In the genomic region with DNA sequence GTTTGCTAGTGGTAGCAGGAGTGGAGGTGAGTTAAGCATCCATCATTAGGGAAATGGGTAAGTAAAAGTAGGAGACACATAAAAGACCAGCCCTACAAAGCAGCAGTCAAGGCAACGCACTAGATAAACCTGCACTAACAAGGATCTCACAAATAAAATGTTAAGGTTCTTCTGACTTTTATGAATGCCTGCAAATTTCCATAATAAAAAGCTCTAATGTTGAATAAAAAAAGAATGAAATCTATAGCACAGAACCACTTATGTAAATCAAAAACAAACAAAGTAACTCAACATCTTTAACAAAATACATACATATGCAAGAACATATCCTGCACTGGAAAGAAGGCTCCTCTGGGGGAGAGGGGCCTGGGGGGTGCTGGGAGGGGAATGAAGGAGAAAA, we compare ENCODE assay signal across 18 cellular contexts. TPM values are rescaled to one million over a fixed set of nuclear protein-coding genes. Genes with fewer than 3 reads are reported as not detected.
A peak's percentile ranks its signal among the peaks of the same experiment; 100 is the strongest.
DNase-seq lines count a peak whose midpoint lies in the region; ATAC-seq, FAIRE-seq and TF ChIP-seq lines count a peak whose summit lies in the region.
"Had no signal": no experiment of that assay in that cellular context is flagged by ENCODE, and none has a peak within 500 bp of the region (broad histone marks: within the 10 kb centered on the region; RNA-seq: fewer than 3 reads in every experiment).

No MANE protein-coding gene starts in this region.

- no peak for FAIRE-seq in keratinocyte (lab: Jason Lieb, UNC)
- FAIRE-seq in RCC 7860 (lab: Jason Lieb, UNC): no peak

- H3K9me3 ChIP-seq in BLaER1 treated with 17β-estradiol and CSF1 and Interleukin-3, amounts not matched to agents 10 nM and 100 nM (replicated peaks in 1 of 11): no peaks in the 10 kb centered on the region
- H3K9me3 ChIP-seq in H9 (ENCODE audit: control insufficient read depth, low read depth, low read length) (no peaks in the 10 kb centered on the region), keratinocyte (ENCODE audit: control insufficient read depth, low read depth, low read length) (no peaks in the 10 kb centered on the region)
- H3K9me3 ChIP-seq: heart right ventricle had no signal

- TF ChIP-seq CTCF in H9 (conservative IDR thresholded peaks at IDR 0.05) (no peak), keratinocyte (optimal IDR thresholded peaks at IDR 0.05 in 1 of 3, IDR thresholded peaks at IDR 0.05 in 1 of 3, conservative IDR thresholded peaks at IDR 0.05 in 1 of 3; ENCODE audit: extremely low read depth in 1 of 3, insufficient read depth in 2 of 3, low read length in 3 of 3) (no peak)

- no peak overlapping the region for H3K14ac ChIP-seq in H9 (ENCODE audit: insufficient read depth, low read length)

- peaks cover 4% of the 10 kb centered on the region for H3K9me1 ChIP-seq in keratinocyte (ENCODE audit: control insufficient read depth, extremely low read depth, insufficient read depth, low read length)

- H3K79me1 ChIP-seq in H9 (ENCODE audit: insufficient read depth, low read depth, low read length, poor library complexity, severe bottlenecking): no peaks in the 10 kb centered on the region

- no peaks in the 10 kb centered on the region for H3K9me3 Mint-ChIP-seq in H9
- H3K9me3 Mint-ChIP-seq: T-helper 1 cell treated with Interleukin-12 subunit alpha and Interleukin-12 subunit beta and Interleukin-4 antibody, amounts not matched to agents 30 μg/mL and 1 μg/mL, for 36 hours had no signal

- no peaks in the 10 kb centered on the region for H3K36me3 ChIP-seq in BLaER1 treated with 17β-estradiol and CSF1 and Interleukin-3, amounts not matched to agents 10 nM and 100 nM
- H3K36me3 ChIP-seq in keratinocyte (ENCODE audit: control insufficient read depth in 2 of 2, extremely low read depth in 1 of 2, insufficient read depth in 2 of 2, low read length in 2 of 2): no peaks in the 10 kb centered on the region
- H3K36me3 ChIP-seq: heart right ventricle had no signal

- no peak overlapping the region for H3K4ac ChIP-seq in H9 (ENCODE audit: low read depth, low read length)

- no peak overlapping the region for H2BK15ac ChIP-seq in H9 (ENCODE audit: low read depth, low read length)

- H3K4me1 Mint-ChIP-seq in H9: peaks cover 63 to 75% of the 10 kb centered on the region in 2 experiments

- DNase-seq in H9 (no peak), keratinocyte (ENCODE audit: low read depth, low spot score) (no peak), glomerular visceral epithelial cell (ENCODE audit: extremely low spot score) (no peak), RCC 7860 (ENCODE audit: low spot score) (no peak)
- DNase-seq: activated CD4-positive, CD25-positive, alpha-beta regulatory T cell; GF-D8; heart right ventricle; KBM-7; NCI-H1092; NCI-H2107; NCI-H524; SHP77 treated with DMSO at 0.1 percent for 48 hours had no signal

- no peak overlapping the region for H2BK12ac ChIP-seq in H9 (ENCODE audit: insufficient read length, low read depth, low read length)

- H3K4me3 Mint-ChIP-seq in H9: peak overlapping the region; percentile 35 to 69
- H3K4me3 Mint-ChIP-seq: T-helper 1 cell treated with Interleukin-12 subunit alpha and Interleukin-12 subunit beta and Interleukin-4 antibody, amounts not matched to agents 30 μg/mL and 1 μg/mL, for 36 hours had no signal

- no peak overlapping the region for H4K8ac ChIP-seq in H9 (replicated peaks; ENCODE audit: insufficient read length, low read depth, low read length)

- H3K27me3 Mint-ChIP-seq in H9 (ENCODE audit: low read depth): peaks cover 2% of the 10 kb centered on the region

- H3K27ac ChIP-seq in BLaER1 treated with 17β-estradiol and CSF1 and Interleukin-3, amounts not matched to agents 10 nM and 100 nM: no peak overlapping the region
- H3K27ac ChIP-seq in H9 (ENCODE audit: insufficient read length, low read depth, low read length) (peak overlapping the region; percentile 71), angular gyrus (ENCODE audit: low read depth, low read length) (peak overlapping the region; percentile 8), keratinocyte (ENCODE audit: control insufficient read depth, insufficient read depth, low read length) (peak overlapping the region; percentile 47)
- H3K27ac ChIP-seq: heart right ventricle had no signal

- no peak overlapping the region for H3K18ac ChIP-seq in H9 (ENCODE audit: insufficient read length, low read depth, low read length)

- ATAC-seq in GM19023 (IDR thresholded peaks at IDR 0.05; ENCODE audit: unreplicated experiment) (no peak), HG03159 (IDR thresholded peaks at IDR 0.05; ENCODE audit: unreplicated experiment) (no peak)
- ATAC-seq: heart right ventricle, sciatic nerve had no signal

- no peak overlapping the region for H3K23ac ChIP-seq in H9 (ENCODE audit: insufficient read length, low read depth, low read length)

- H2BK20ac ChIP-seq in H9 (ENCODE audit: low read depth, low read length, poor library complexity, severe bottlenecking): no peak overlapping the region

- no peaks in the 10 kb centered on the region for H3K36me3 Mint-ChIP-seq in H9 (ENCODE audit: insufficient read depth in 1 of 3, low read depth in 3 of 3)

- WGBS in H9 (ENCODE audit: extremely low coverage, insufficient read length, low lambda C conversion rate): no CpG with 5 or more reads among the region's 1 CpG

- H3K9ac ChIP-seq in BLaER1 treated with 17β-estradiol and CSF1 and Interleukin-3, amounts not matched to agents 10 nM and 100 nM: no peak overlapping the region
- H3K9ac ChIP-seq in H9 (ENCODE audit: extremely low read depth, insufficient read length, low read length): no peak overlapping the region
- peak overlapping the region; percentile 22 for H3K9ac ChIP-seq in keratinocyte (ENCODE audit: control insufficient read depth, extremely low read depth, insufficient read depth, low read length)

- no peak overlapping the region for H2AFZ ChIP-seq in H9 (ENCODE audit: low read length)
- H2AFZ ChIP-seq in keratinocyte (ENCODE audit: control insufficient read depth, low read length): no peak overlapping the region

- H2BK120ac ChIP-seq in H9 (ENCODE audit: low read depth, low read length, poor library complexity, severe bottlenecking): no peak overlapping the region

- no peak overlapping the region for H3K56ac ChIP-seq in H9 (ENCODE audit: insufficient read length, low read depth, low read length)

- H3K27me3 ChIP-seq in BLaER1 treated with 17β-estradiol and CSF1 and Interleukin-3, amounts not matched to agents 10 nM and 100 nM: no peaks in the 10 kb centered on the region
- H3K27me3 ChIP-seq in H9 (ENCODE audit: insufficient read depth, low read length) (no peaks in the 10 kb centered on the region), keratinocyte (ENCODE audit: control insufficient read depth, extremely low read depth, insufficient read depth, low read length) (no peaks in the 10 kb centered on the region)
- H3K27me3 ChIP-seq: heart right ventricle had no signal

- H3K79me2 ChIP-seq in H9 (ENCODE audit: insufficient read depth, low read length) (no peaks in the 10 kb centered on the region; the same call in 1 of the 2 replicates), keratinocyte (ENCODE audit: control insufficient read depth, insufficient read depth, low read length) (peaks cover 42% of the 10 kb centered on the region)

- H3K27ac Mint-ChIP-seq in H9: peak overlapping the region; percentile 85 to 98 (median 86)
- H3K27ac Mint-ChIP-seq: T-helper 1 cell treated with Interleukin-12 subunit alpha and Interleukin-12 subunit beta and Interleukin-4 antibody, amounts not matched to agents 30 μg/mL and 1 μg/mL, for 36 hours had no signal

- no peak overlapping the region for H3K4me3 ChIP-seq in BLaER1 treated with 17β-estradiol and CSF1 and Interleukin-3, amounts not matched to agents 10 nM and 100 nM
- peak overlapping the region in 1 of 3 experiments; percentile 42 for H3K4me3 ChIP-seq in keratinocyte (ENCODE audit: control insufficient read depth in 2 of 3, extremely low read depth in 1 of 3, insufficient read depth in 2 of 3, low read depth in 1 of 3, low read length in 3 of 3)
- H3K4me3 ChIP-seq: heart right ventricle had no signal

- no peak overlapping the region for H4K91ac ChIP-seq in H9 (ENCODE audit: insufficient read length, low read depth, low read length)

- no peak overlapping the region for H3T11ph ChIP-seq in H9 (ENCODE audit: low read length)

- H3K4me2 ChIP-seq in BLaER1 treated with 17β-estradiol and CSF1 and Interleukin-3, amounts not matched to agents 10 nM and 100 nM: peak overlapping the region in 10 of 11 experiments; percentile 7 to 57 (median 30); a peak in 12 of 22 replicates
- H3K4me2 ChIP-seq in H9 (ENCODE audit: insufficient read depth, insufficient read length, low read length) (peak overlapping the region; percentile 55), keratinocyte (ENCODE audit: control insufficient read depth, extremely low read depth, insufficient read depth, low read depth, low read length) (peak overlapping the region; percentile 67)

- dilution Hi-C loops in keratinocyte (cut with MboI; ENCODE audit: extremely low pct_ligation_motif_present, low sequenced_read_pairs): no loop called here

- no peak overlapping the region for H4K5ac ChIP-seq in H9 (ENCODE audit: insufficient read length, low read depth, low read length)

- H4K20me1 ChIP-seq in BLaER1 treated with 17β-estradiol and CSF1 and Interleukin-3, amounts not matched to agents 10 nM and 100 nM: peaks cover 13 to 77% (median 38%) of the 10 kb centered on the region in 11 experiments; a peak in 17 of 22 replicates
- no peaks in the 10 kb centered on the region for H4K20me1 ChIP-seq in H9 (ENCODE audit: control insufficient read depth, insufficient read depth, insufficient read length)
- H4K20me1 ChIP-seq in keratinocyte (ENCODE audit: control insufficient read depth, extremely low read depth, insufficient read depth, low read length): peaks cover 3% of the 10 kb centered on the region

- H3K23me2 ChIP-seq in H9 (ENCODE audit: insufficient read length, low read depth, low read length, poor library complexity, severe bottlenecking): peaks cover 16% of the 10 kb centered on the region

- peaks cover 25 to 42% (median 33%) of the 10 kb centered on the region in 10 experiments for H3K4me1 ChIP-seq in BLaER1 treated with 17β-estradiol and CSF1 and Interleukin-3, amounts not matched to agents 10 nM and 100 nM
- H3K4me1 ChIP-seq in H9 (ENCODE audit: insufficient read depth, low read length): peaks cover 13% of the 10 kb centered on the region; the same call in 1 of the 2 replicates
- peaks cover 44% of the 10 kb centered on the region for H3K4me1 ChIP-seq in keratinocyte (ENCODE audit: control insufficient read depth, extremely low read depth, insufficient read depth, low read length)

- no peak overlapping the region for H2BK5ac ChIP-seq in H9 (ENCODE audit: insufficient read length, low read length)

- no peak overlapping the region for H2AK5ac ChIP-seq in H9 (ENCODE audit: insufficient read length, low read length)

RNA-seq across cellular contexts. Expression of a gene that starts 4.6 kb away (rescaled TPM):
- 19.3 and 20.4 TPM in 2 replicates for total RNA-seq in H9 (2021)
- 16.3 to 18.3 TPM (median 16.7 TPM) in 3 replicates for polyA plus RNA-seq in keratinocyte
- 96.4 TPM for polyA plus RNA-seq in keratinocyte (2011; ENCODE audit: low read depth)
- 9.7 and 12.7 TPM in 2 replicates for polyA plus RNA-seq in keratinocyte (2011; cell fraction: cytosol; rRNA removed)
- 17.8 and 18.7 TPM in 2 replicates for polyA plus RNA-seq in keratinocyte (2011; cell fraction: nucleus; rRNA removed)
- polyA plus RNA-seq in keratinocyte (2012; ENCODE audit: low replicate concordance): 13.6 and 15.8 TPM in 2 replicates
- 18.4 to 24.3 TPM (median 18.9 TPM) in 3 replicates for polyA minus RNA-seq in keratinocyte
- 21.9 TPM for polyA minus RNA-seq in keratinocyte (2011; cell fraction: cytosol; rRNA and poly(A)+ RNA removed)
- 31.7 and 46.4 TPM in 2 replicates for polyA minus RNA-seq in keratinocyte (2011; cell fraction: nucleus; rRNA and poly(A)+ RNA removed)

Comparison
In these comparisons a context has a peak if more than half of its experiments do, and no peak if none do; other contexts are left out.
1. H3K27ac ChIP-seq: peak in H9 (single experiment), angular gyrus (single experiment) and keratinocyte (single experiment); none in BLaER1 treated with 17β-estradiol and CSF1 and Interleukin-3, amounts not matched to agents 10 nM and 100 nM (0 of 11).
2. Peak in every context shown above with its lines, with median percentiles within 50 percentile points of each other: H3K4me2 ChIP-seq.